In the genomic region with DNA sequence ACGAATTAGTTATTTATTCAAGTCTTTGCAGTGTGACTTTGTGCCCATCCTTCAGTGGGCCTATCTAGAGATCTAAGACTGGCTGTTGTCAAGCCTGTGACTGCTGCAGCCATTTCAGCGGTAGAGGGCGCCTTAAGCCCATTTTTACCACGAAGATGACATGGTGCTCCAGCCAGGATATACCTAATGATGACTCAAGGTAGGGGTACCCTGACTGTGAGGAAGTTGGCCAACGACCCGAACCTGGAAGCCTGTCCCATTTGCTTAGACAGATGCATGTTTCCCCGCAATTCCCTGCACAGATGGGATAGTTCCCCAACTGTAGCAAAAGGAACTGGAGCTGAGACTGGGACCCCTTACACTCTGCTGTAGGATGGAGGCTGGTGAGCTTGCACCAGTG, we compare ENCODE assay signal across 8 cellular contexts. TPM values are rescaled to one million over a fixed set of nuclear protein-coding genes. Genes with fewer than 3 reads are reported as not detected.
DNase-seq lines count a peak whose midpoint lies in the region; ATAC-seq and TF ChIP-seq lines count a peak whose summit lies in the region.

No MANE protein-coding gene starts in this region.

- peak; percentile 36 for TF ChIP-seq CTCF in foreskin fibroblast (IDR thresholded peaks at IDR 0.05; ENCODE audit: low read depth, low read length)

- ATAC-seq in HG02981 (IDR thresholded peaks at IDR 0.05; ENCODE audit: unreplicated experiment), result no peak
- ATAC-seq in GM19452 (IDR thresholded peaks at IDR 0.05; ENCODE audit: unreplicated experiment), result no peak

- DNase-seq in A172 (ENCODE audit: low spot score) (peak; percentile 6), H4 (ENCODE audit: low spot score) (peak; percentile 43), OCI-M1 (lab: John Stamatoyannopoulos, UW) (peak; percentile 67), foreskin fibroblast (peak; percentile 4 to 24), hippocampal formation (lab: John Stamatoyannopoulos, UW) (no peak), GM19240 (ENCODE audit: insufficient read length, low spot score) (no peak)

- H3K4me3 ChIP-seq in foreskin fibroblast (ENCODE audit: low read depth in 1 of 2, low read length in 2 of 2), result no peak overlapping the region

RNA-seq across cellular contexts. Expression of gene RAB3IP, which starts 41.3 kb away (rescaled TPM):
- total RNA-seq in A172 (2014; rRNA removed; shearing (Covaris generic)), result 14.6 and 25.6 TPM in 2 replicates
- 9.0 and 9.1 TPM in 2 replicates for total RNA-seq in H4 (2014; rRNA removed; shearing (Covaris generic))

RNA-seq across cellular contexts. Expression of gene MYRFL, which starts 45.1 kb away (rescaled TPM):
- not detected in 2 replicates for total RNA-seq in A172 (2014; rRNA removed; shearing (Covaris generic))
- not detected in 2 replicates for total RNA-seq in H4 (2014; rRNA removed; shearing (Covaris generic))

Comparison
In these comparisons a context has a peak if more than half of its experiments do, and no peak if none do; other contexts are left out.
1. DNase-seq: peak in A172 (single experiment), H4 (single experiment), OCI-M1 (single experiment) and foreskin fibroblast (2 of 2); none in hippocampal formation (0 of 2) and GM19240 (single experiment).